Comparison of ENCODE assay signal across 1 cellular context in genomic region chr11:45982656-45983470, GRCh38.
TF ChIP-seq lines count a peak whose summit lies in the region.

No MANE protein-coding gene starts in this region.

TF ChIP-seq in K562, 482 proteins besides CTCF, POLR2A, EP300 and RAD21 (continued from another document):
- no peak for TF ChIP-seq CTCFL (IDR thresholded peaks at IDR 0.05; ENCODE audit: borderline replicate concordance, insufficient read depth, low read depth, low read length, poor library complexity, severe bottlenecking)
- no peak for TF ChIP-seq ZNF280A (IDR thresholded peaks at IDR 0.05; ENCODE audit: low read depth, partially characterized antibody)
- TF ChIP-seq TEAD4 (IDR thresholded peaks at IDR 0.05; ENCODE audit: low read length) = peak; percentile 92
- no peak for TF ChIP-seq TEAD4 (CRISPR knock-in tag; IDR thresholded peaks at IDR 0.05; ENCODE audit: borderline replicate concordance)
- TF ChIP-seq, protein P1, sequence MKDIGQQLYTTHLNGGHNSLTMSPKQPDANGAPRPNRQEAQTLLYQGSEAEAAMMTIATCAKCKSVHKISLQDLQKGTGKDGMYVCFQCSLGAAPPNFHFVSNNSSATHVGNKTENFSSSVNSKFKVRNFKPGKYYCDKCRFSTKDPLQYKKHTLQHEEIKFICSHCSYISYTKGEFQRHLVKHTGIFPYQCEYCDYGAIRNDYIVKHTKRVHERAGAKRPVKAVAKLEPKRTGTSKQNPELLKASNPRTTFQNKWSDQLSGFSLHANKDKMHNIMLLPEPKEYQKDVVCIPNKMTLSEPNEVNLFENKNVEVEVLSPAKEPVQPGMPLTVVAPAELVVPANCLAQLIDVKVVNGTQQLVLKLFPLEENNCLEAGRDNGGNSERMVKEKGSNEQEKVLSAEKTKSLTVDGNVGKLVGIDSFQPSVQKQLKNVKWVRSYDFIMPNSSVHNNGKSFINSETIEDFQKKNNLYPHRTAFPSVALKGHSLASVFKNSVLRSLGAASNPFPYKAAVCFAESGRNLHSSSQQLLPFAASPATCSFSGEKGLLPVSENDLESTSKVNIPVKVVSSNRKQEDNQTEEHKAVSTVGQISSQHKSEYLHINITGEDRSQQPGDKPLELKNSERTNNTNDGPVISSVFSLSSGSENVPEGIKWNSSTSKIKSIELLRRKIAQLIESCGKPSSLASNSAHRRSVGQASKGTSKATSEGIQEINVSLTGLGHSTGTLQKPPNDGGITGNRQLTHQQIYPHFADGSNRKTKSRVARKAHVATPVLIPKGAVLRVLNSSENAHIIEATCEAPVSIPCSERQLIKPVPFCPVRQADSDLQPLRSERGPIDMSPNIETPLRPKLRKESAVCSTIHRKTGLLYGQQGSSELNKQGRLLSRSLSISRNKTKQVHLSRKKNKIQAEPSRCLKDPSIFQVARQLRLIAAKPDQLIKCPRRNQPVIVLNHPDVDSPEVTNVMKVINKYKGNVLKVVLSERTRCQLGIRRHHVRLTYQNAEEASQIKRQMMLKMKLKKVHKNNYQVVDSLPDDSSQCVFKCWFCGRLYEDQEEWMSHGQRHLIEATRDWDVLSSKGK (CRISPR knock-in tag; IDR thresholded peaks at IDR 0.05) = no peak
- TF ChIP-seq, protein P2, sequence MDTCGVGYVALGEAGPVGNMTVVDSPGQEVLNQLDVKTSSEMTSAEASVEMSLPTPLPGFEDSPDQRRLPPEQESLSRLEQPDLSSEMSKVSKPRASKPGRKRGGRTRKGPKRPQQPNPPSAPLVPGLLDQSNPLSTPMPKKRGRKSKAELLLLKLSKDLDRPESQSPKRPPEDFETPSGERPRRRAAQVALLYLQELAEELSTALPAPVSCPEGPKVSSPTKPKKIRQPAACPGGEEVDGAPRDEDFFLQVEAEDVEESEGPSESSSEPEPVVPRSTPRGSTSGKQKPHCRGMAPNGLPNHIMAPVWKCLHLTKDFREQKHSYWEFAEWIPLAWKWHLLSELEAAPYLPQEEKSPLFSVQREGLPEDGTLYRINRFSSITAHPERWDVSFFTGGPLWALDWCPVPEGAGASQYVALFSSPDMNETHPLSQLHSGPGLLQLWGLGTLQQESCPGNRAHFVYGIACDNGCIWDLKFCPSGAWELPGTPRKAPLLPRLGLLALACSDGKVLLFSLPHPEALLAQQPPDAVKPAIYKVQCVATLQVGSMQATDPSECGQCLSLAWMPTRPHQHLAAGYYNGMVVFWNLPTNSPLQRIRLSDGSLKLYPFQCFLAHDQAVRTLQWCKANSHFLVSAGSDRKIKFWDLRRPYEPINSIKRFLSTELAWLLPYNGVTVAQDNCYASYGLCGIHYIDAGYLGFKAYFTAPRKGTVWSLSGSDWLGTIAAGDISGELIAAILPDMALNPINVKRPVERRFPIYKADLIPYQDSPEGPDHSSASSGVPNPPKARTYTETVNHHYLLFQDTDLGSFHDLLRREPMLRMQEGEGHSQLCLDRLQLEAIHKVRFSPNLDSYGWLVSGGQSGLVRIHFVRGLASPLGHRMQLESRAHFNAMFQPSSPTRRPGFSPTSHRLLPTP (IDR thresholded peaks at IDR 0.05; ENCODE audit: borderline replicate concordance, extremely low read depth, insufficient read length) = no peak
- TF ChIP-seq ZNF583 (CRISPR knock-in tag; IDR thresholded peaks at IDR 0.05) = no peak
- no peak for TF ChIP-seq ZNF507 (tag; conservative IDR thresholded peaks at IDR 0.05)
- TF ChIP-seq LEF1 (IDR thresholded peaks at IDR 0.05) = peak; percentile 91
- no peak for TF ChIP-seq SAFB (IDR thresholded peaks at IDR 0.05; ENCODE audit: borderline replicate concordance, low read depth, low read length)
- no peak for TF ChIP-seq ZNF121 (CRISPR knock-in tag; conservative IDR thresholded peaks at IDR 0.05)
- TF ChIP-seq SMARCB1 (IDR thresholded peaks at IDR 0.05; ENCODE audit: insufficient read length, low read depth) = peak; percentile 97
- TF ChIP-seq PHF20 (IDR thresholded peaks at IDR 0.05; ENCODE audit: partially characterized antibody) = no peak
- 0 out of 2 replicates have a peak, but pooled peaks have one; percentile 22 for TF ChIP-seq CHD2 (IDR thresholded peaks at IDR 0.05; ENCODE audit: low read depth, low read length)
- TF ChIP-seq, protein P3, sequence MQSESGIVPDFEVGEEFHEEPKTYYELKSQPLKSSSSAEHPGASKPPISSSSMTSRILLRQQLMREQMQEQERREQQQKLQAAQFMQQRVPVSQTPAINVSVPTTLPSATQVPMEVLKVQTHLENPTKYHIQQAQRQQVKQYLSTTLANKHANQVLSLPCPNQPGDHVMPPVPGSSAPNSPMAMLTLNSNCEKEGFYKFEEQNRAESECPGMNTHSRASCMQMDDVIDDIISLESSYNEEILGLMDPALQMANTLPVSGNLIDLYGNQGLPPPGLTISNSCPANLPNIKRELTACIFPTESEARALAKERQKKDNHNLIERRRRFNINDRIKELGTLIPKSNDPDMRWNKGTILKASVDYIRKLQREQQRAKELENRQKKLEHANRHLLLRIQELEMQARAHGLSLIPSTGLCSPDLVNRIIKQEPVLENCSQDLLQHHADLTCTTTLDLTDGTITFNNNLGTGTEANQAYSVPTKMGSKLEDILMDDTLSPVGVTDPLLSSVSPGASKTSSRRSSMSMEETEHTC (IDR thresholded peaks at IDR 0.05) = no peak
- TF ChIP-seq, protein P4, sequence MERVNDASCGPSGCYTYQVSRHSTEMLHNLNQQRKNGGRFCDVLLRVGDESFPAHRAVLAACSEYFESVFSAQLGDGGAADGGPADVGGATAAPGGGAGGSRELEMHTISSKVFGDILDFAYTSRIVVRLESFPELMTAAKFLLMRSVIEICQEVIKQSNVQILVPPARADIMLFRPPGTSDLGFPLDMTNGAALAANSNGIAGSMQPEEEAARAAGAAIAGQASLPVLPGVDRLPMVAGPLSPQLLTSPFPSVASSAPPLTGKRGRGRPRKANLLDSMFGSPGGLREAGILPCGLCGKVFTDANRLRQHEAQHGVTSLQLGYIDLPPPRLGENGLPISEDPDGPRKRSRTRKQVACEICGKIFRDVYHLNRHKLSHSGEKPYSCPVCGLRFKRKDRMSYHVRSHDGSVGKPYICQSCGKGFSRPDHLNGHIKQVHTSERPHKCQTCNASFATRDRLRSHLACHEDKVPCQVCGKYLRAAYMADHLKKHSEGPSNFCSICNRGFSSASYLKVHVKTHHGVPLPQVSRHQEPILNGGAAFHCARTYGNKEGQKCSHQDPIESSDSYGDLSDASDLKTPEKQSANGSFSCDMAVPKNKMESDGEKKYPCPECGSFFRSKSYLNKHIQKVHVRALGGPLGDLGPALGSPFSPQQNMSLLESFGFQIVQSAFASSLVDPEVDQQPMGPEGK (CRISPR knock-in tag; IDR thresholded peaks at IDR 0.05; ENCODE audit: borderline replicate concordance) = no peak
- TF ChIP-seq ZNF23 (CRISPR knock-in tag; IDR thresholded peaks at IDR 0.05) = no peak
- TF ChIP-seq, protein P5, sequence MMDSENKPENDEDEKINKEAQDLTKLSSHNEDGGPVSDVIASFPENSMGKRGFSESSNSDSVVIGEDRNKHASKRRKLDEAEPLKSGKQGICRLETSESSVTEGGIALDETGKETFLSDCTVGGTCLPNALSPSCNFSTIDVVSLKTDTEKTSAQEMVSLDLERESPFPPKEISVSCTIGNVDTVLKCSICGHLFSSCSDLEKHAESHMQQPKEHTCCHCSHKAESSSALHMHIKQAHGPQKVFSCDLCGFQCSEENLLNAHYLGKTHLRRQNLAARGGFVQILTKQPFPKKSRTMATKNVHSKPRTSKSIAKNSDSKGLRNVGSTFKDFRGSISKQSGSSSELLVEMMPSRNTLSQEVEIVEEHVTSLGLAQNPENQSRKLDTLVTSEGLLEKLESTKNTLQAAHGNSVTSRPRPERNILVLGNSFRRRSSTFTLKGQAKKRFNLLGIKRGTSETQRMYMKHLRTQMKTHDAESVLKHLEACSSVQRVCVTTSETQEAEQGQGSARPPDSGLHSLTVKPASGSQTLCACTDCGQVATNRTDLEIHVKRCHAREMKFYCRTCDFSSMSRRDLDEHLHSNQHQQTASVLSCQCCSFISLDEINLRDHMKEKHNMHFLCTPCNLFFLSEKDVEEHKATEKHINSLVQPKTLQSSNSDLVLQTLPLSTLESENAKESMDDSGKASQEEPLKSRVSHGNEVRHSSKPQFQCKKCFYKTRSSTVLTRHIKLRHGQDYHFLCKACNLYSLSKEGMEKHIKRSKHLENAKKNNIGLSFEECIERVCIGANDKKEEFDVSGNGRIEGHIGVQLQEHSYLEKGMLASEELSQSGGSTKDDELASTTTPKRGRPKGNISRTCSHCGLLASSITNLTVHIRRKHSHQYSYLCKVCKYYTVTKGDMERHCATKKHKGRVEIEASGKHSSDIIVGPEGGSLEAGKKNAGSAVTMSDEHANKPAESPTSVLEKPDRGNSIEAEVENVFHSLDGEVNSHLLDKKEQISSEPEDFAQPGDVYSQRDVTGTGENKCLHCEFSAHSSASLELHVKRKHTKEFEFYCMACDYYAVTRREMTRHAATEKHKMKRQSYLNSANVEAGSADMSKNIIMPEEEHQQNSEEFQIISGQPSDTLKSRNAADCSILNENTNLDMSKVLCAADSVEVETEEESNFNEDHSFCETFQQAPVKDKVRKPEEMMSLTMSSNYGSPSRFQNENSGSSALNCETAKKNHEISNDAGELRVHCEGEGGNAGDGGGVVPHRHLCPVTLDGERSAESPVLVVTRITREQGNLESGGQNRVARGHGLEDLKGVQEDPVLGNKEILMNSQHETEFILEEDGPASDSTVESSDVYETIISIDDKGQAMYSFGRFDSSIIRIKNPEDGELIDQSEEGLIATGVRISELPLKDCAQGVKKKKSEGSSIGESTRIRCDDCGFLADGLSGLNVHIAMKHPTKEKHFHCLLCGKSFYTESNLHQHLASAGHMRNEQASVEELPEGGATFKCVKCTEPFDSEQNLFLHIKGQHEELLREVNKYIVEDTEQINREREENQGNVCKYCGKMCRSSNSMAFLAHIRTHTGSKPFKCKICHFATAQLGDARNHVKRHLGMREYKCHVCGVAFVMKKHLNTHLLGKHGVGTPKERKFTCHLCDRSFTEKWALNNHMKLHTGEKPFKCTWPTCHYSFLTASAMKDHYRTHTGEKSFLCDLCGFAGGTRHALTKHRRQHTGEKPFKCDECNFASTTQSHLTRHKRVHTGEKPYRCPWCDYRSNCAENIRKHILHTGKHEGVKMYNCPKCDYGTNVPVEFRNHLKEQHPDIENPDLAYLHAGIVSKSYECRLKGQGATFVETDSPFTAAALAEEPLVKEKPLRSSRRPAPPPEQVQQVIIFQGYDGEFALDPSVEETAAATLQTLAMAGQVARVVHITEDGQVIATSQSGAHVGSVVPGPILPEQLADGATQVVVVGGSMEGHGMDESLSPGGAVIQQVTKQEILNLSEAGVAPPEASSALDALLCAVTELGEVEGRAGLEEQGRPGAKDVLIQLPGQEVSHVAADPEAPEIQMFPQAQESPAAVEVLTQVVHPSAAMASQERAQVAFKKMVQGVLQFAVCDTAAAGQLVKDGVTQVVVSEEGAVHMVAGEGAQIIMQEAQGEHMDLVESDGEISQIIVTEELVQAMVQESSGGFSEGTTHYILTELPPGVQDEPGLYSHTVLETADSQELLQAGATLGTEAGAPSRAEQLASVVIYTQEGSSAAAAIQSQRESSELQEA (IDR thresholded peaks at IDR 0.05; ENCODE audit: low read depth) = no peak; the same call in 1 of the 2 replicates
- no peak for TF ChIP-seq FIP1L1 (IDR thresholded peaks at IDR 0.05; ENCODE audit: low read depth, low read length, poor library complexity, severe bottlenecking)
- TF ChIP-seq TEAD2 (tag; IDR thresholded peaks at IDR 0.05) = no peak
- TF ChIP-seq KDM2B (CRISPR knock-in tag; IDR thresholded peaks at IDR 0.05) = no peak
- no peak for TF ChIP-seq PCBP1 (IDR thresholded peaks at IDR 0.05; ENCODE audit: low read depth, low read length, poor library complexity, severe bottlenecking)
- TF ChIP-seq CAMTA2 (CRISPR knock-in tag; conservative IDR thresholded peaks at IDR 0.05) = no peak
- TF ChIP-seq, protein P6, sequence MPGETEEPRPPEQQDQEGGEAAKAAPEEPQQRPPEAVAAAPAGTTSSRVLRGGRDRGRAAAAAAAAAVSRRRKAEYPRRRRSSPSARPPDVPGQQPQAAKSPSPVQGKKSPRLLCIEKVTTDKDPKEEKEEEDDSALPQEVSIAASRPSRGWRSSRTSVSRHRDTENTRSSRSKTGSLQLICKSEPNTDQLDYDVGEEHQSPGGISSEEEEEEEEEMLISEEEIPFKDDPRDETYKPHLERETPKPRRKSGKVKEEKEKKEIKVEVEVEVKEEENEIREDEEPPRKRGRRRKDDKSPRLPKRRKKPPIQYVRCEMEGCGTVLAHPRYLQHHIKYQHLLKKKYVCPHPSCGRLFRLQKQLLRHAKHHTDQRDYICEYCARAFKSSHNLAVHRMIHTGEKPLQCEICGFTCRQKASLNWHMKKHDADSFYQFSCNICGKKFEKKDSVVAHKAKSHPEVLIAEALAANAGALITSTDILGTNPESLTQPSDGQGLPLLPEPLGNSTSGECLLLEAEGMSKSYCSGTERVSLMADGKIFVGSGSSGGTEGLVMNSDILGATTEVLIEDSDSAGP (CRISPR knock-in tag; IDR thresholded peaks at IDR 0.05) = no peak
- TF ChIP-seq ATF4 (CRISPR knock-in tag; IDR thresholded peaks at IDR 0.05) = peak; percentile 72; the same call in 1 of the 2 replicates
- no peak for TF ChIP-seq HDAC6 (IDR thresholded peaks at IDR 0.05; ENCODE audit: low read depth, low read length)
- TF ChIP-seq GATAD2A (IDR thresholded peaks at IDR 0.05) = peak; percentile 87
